In the genomic region with DNA sequence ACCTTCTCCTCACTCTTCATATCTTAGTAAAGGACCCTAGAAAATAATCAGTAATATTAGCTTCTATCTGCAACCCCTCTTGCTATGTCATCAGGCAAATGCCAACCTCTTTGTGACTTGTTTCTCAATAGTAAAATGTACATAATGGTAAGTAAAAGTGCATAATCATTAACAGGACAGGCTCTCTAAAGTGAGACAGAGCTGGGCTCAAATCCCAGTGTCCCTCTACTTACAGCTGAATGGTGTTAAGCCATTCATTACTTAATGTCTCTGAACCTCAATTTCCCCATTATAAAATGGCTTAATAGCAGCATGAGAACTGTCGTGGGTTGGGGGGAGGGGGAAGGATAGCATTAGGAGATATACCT, we compare ENCODE assay signal across 18 cellular contexts.
DNase-seq lines count a peak whose midpoint lies in the region; ATAC-seq, FAIRE-seq and TF ChIP-seq lines count a peak whose summit lies in the region.
"Had no signal": no experiment of that assay in that cellular context is flagged by ENCODE, and none has a peak within 500 bp of the region (broad histone marks: within the 10 kb centered on the region; RNA-seq: fewer than 3 reads in every experiment).

No MANE protein-coding gene starts in this region.

- FAIRE-seq in GM19239 (lab: Jason Lieb, UNC), result peak; percentile 77
- FAIRE-seq in small intestine (lab: Jason Lieb, UNC), result no peak
- FAIRE-seq: pancreas had no signal

- no peak overlapping the region for H3K4me3 Mint-ChIP-seq in glutamatergic neuron (ENCODE audit: unreplicated experiment)
- H3K4me3 Mint-ChIP-seq: CD8-positive, alpha-beta memory T cell; endodermal cell had no signal

- DNase-seq in GM19239 (ENCODE audit: insufficient read length, low spot score) (no peak), HT-29 (ENCODE audit: low spot score) (no peak), SHP77 (lab: John Stamatoyannopoulos, UW) (no peak), glutamatergic neuron (no peak), small intestine (no peak)
- DNase-seq: activated CD4-positive, CD25-positive, alpha-beta regulatory T cell treated with anti-CD3 and anti-CD28 coated beads, Interleukin-2, amount 50 U/mL, for 72 hours; brain microvascular endothelial cell; CD8-positive, alpha-beta memory T cell; endodermal cell; lower lobe of right lung; NCI-H748 treated with DMSO at 0.1 percent for 48 hours; pancreas; stimulated activated CD4-positive, alpha-beta T cell treated with anti-CD3 and anti-CD28 coated beads, Interleukin-4, amount 100 ng/mL, for 4 hours had no signal

- H3K4me1 ChIP-seq in mucosa of stomach (ENCODE audit: control insufficient read depth, insufficient read depth, low read length) (peaks cover 12% of the 10 kb centered on the region), small intestine (ENCODE audit: control insufficient read depth in 2 of 2, insufficient read depth in 1 of 2, low read depth in 1 of 2, low read length in 1 of 2) (no peaks in the 10 kb centered on the region)
- H3K4me1 ChIP-seq: pancreas had no signal

- no peaks in the 10 kb centered on the region for H3K36me3 Mint-ChIP-seq in glutamatergic neuron (ENCODE audit: unreplicated experiment)

- peak overlapping the region; percentile 41 for H3K9ac ChIP-seq in mucosa of stomach (ENCODE audit: low read length)

- H3K36me3 ChIP-seq in mucosa of stomach (ENCODE audit: control insufficient read depth, insufficient read depth, low read length) (no peaks in the 10 kb centered on the region), small intestine (ENCODE audit: control insufficient read depth in 2 of 2, insufficient read depth in 2 of 2, low read length in 2 of 2) (no peaks in the 10 kb centered on the region)
- H3K36me3 ChIP-seq: brain microvascular endothelial cell, lower lobe of right lung, pancreas had no signal

- 30 to 58% (median 46%) methylated on average over 1 of the region's 1 CpG for WGBS in small intestine, 3 donors

- H3K4me3 ChIP-seq in mucosa of stomach (ENCODE audit: low read length) (peak overlapping the region; percentile 28), small intestine (ENCODE audit: low read depth in 1 of 2, low read length in 2 of 2) (no peak overlapping the region)
- H3K4me3 ChIP-seq: lower lobe of right lung, SK-N-MC had no signal

- no peaks in the 10 kb centered on the region for H3K27me3 ChIP-seq in mucosa of stomach (ENCODE audit: control insufficient read depth, insufficient read depth, low read length)
- H3K27me3 ChIP-seq in small intestine (ENCODE audit: control insufficient read depth in 2 of 2, insufficient read depth in 2 of 2, low read length in 2 of 2), result no peaks in the 10 kb centered on the region
- H3K27me3 ChIP-seq: brain microvascular endothelial cell, pancreas had no signal

- peaks cover 6% of the 10 kb centered on the region for H3K4me1 Mint-ChIP-seq in glutamatergic neuron (ENCODE audit: low read depth, unreplicated experiment)

- no peaks in the 10 kb centered on the region for H3K27me3 Mint-ChIP-seq in glutamatergic neuron (ENCODE audit: unreplicated experiment)

- no peak overlapping the region for H3K27ac ChIP-seq in small intestine (ENCODE audit: low read depth in 1 of 2, low read length in 1 of 2)
- H3K27ac ChIP-seq: brain microvascular endothelial cell, lower lobe of right lung, pancreas, SK-N-MC had no signal

- H3K9me3 Mint-ChIP-seq in glutamatergic neuron (ENCODE audit: unreplicated experiment), result peaks cover 4% of the 10 kb centered on the region
- H3K9me3 Mint-ChIP-seq: activated T-helper 2 cell treated with anti-CD3 and anti-CD28 coated beads, Interferon-gamma antibody, Interleukin-2, Interleukin-4, amounts not matched to agents 10 μg/mL and 5 μg/mL and 100 μg/mL, durations not matched to agents 14 hours and 24 hours and 36 hours; CD8-positive, alpha-beta memory T cell; endodermal cell had no signal

- ATAC-seq in HG02571 (IDR thresholded peaks at IDR 0.05; ENCODE audit: unreplicated experiment) (peak; percentile 10), HG03521 (IDR thresholded peaks at IDR 0.05; ENCODE audit: unreplicated experiment) (peak; percentile 8)

- no peak for TF ChIP-seq CTCF in glutamatergic neuron (IDR thresholded peaks at IDR 0.05; ENCODE audit: partially characterized antibody, unreplicated experiment)

- no peak overlapping the region for H3K27ac Mint-ChIP-seq in glutamatergic neuron (ENCODE audit: unreplicated experiment)
- H3K27ac Mint-ChIP-seq: activated T-helper 2 cell treated with anti-CD3 and anti-CD28 coated beads, Interferon-gamma antibody, Interleukin-2, Interleukin-4, amounts not matched to agents 10 μg/mL and 5 μg/mL and 100 μg/mL, durations not matched to agents 14 hours and 24 hours and 36 hours; endodermal cell had no signal

- H3K9me3 ChIP-seq in mucosa of stomach (ENCODE audit: control insufficient read depth, low read length), result no peaks in the 10 kb centered on the region
- H3K9me3 ChIP-seq in small intestine (ENCODE audit: control insufficient read depth, low read depth), result no peaks in the 10 kb centered on the region
- H3K9me3 ChIP-seq: lower lobe of right lung, pancreas had no signal
